In genomic region chr4:141637565-141637964, GRCh38 we compare ENCODE assay signal across 8 cellular contexts. TPM values are rescaled to one million over a fixed set of nuclear protein-coding genes. Genes with fewer than 3 reads are reported as not detected.
DNase-seq lines count a peak whose midpoint lies in the region; ATAC-seq and TF ChIP-seq lines count a peak whose summit lies in the region.

No MANE protein-coding gene starts in this region.

- no peak overlapping the region for H3K23ac ChIP-seq in mesenchymal stem cell (ENCODE audit: low read length in 2 of 2)

- H2BK120ac ChIP-seq in mesenchymal stem cell (ENCODE audit: low read depth, low read length), result no peak overlapping the region

- H3K4me1 ChIP-seq in mesenchymal stem cell (ENCODE audit: control insufficient read depth, insufficient read depth, low read depth, low read length) (peaks cover 8% of the 10 kb centered on the region), mucosa of descending colon (ENCODE audit: low read depth) (peaks cover 11% of the 10 kb centered on the region)

- peak; percentile 16 for ATAC-seq in GM21529 (IDR thresholded peaks at IDR 0.05; ENCODE audit: unreplicated experiment)
- no peak for ATAC-seq in activated T-helper 17 cell treated with anti-CD3 and anti-CD28 coated beads, Interleukin-2, amount 50 U/mL, for 72 hours (replicated peaks)
- ATAC-seq in mucosa of descending colon, result no peak

- H4K8ac ChIP-seq in mesenchymal stem cell (ENCODE audit: low read length), result no peak overlapping the region

- no peak overlapping the region for H2BK5ac ChIP-seq in mesenchymal stem cell (ENCODE audit: low read depth, low read length, poor library complexity, severe bottlenecking)

- TF ChIP-seq CTCF in AG10803 (conservative IDR thresholded peaks at IDR 0.05; ENCODE audit: low read length) (no peak), mucosa of descending colon (IDR thresholded peaks at IDR 0.05) (no peak)

- H3K9me3 Mint-ChIP-seq in activated T-helper 17 cell treated with anti-CD3 and anti-CD28 coated beads, Interleukin-2, amount 50 U/mL, for 72 hours, result no peaks in the 10 kb centered on the region

- peaks cover 4% of the 10 kb centered on the region for H3K79me1 ChIP-seq in mesenchymal stem cell (replicated peaks; ENCODE audit: low read length, poor library complexity, severe bottlenecking)

- WGBS in mesenchymal stem cell, result 64% methylated on average over 1 of the region's 2 CpGs

- H3K4me2 ChIP-seq in mesenchymal stem cell (ENCODE audit: low read length, poor library complexity, severe bottlenecking), result peak overlapping the region; percentile 92

- H3K4me1 Mint-ChIP-seq in activated T-helper 17 cell treated with anti-CD3 and anti-CD28 coated beads, Interleukin-2, amount 50 U/mL, for 72 hours, result peaks cover 11% of the 10 kb centered on the region

- H3K27me3 Mint-ChIP-seq in activated T-helper 17 cell treated with anti-CD3 and anti-CD28 coated beads, Interleukin-2, amount 50 U/mL, for 72 hours, result no peaks in the 10 kb centered on the region

- H4K91ac ChIP-seq in mesenchymal stem cell (ENCODE audit: low read length), result no peak overlapping the region

- H3K36me3 ChIP-seq in mesenchymal stem cell (ENCODE audit: control insufficient read depth in 1 of 2, insufficient read depth in 2 of 2, low read depth in 1 of 2, low read length in 2 of 2) (no peaks in the 10 kb centered on the region), mucosa of descending colon (ENCODE audit: low read depth) (no peaks in the 10 kb centered on the region)

- H3K9me3 ChIP-seq in mesenchymal stem cell (ENCODE audit: control insufficient read depth, low read length) (no peaks in the 10 kb centered on the region), mucosa of descending colon (no peaks in the 10 kb centered on the region)

- H3K18ac ChIP-seq in mesenchymal stem cell (ENCODE audit: low read depth in 1 of 2, low read length in 2 of 2), result no peak overlapping the region

- H3K36me3 Mint-ChIP-seq in activated T-helper 17 cell treated with anti-CD3 and anti-CD28 coated beads, Interleukin-2, amount 50 U/mL, for 72 hours (ENCODE audit: low read depth), result no peaks in the 10 kb centered on the region

- H2AFZ ChIP-seq in mesenchymal stem cell (ENCODE audit: low read depth, low read length), result no peak overlapping the region

- H3K9ac ChIP-seq in mesenchymal stem cell (ENCODE audit: low read length), result no peak overlapping the region

- H3K14ac ChIP-seq in mesenchymal stem cell (ENCODE audit: low read length in 2 of 2), result no peak overlapping the region

- no peak overlapping the region for H3K4ac ChIP-seq in mesenchymal stem cell (ENCODE audit: low read depth in 1 of 2, low read length in 2 of 2)

- H3K27ac ChIP-seq in mesenchymal stem cell (ENCODE audit: low read length, poor library complexity, severe bottlenecking), result no peak overlapping the region

- H3K27me3 ChIP-seq in mesenchymal stem cell (ENCODE audit: control insufficient read depth in 1 of 2, insufficient read depth in 1 of 2, low read length in 2 of 2), result no peaks in the 10 kb centered on the region

- intact Hi-C loops in mucosa of descending colon (cut with DNase I, micrococcal nuclease), result no loop called here

- no peak overlapping the region for H3K27ac Mint-ChIP-seq in activated T-helper 17 cell treated with anti-CD3 and anti-CD28 coated beads, Interleukin-2, amount 50 U/mL, for 72 hours

- H2AK5ac ChIP-seq in mesenchymal stem cell (ENCODE audit: low read length, severe bottlenecking), result no peak overlapping the region

- H2BK12ac ChIP-seq in mesenchymal stem cell (ENCODE audit: low read length in 2 of 2), result no peak overlapping the region

- peak overlapping the region; percentile 84 for H3K4me3 ChIP-seq in AG10803 (ENCODE audit: low read length)
- H3K4me3 ChIP-seq in mesenchymal stem cell (ENCODE audit: insufficient read depth in 1 of 2, low read depth in 1 of 2, low read length in 2 of 2), result peak overlapping the region in 1 of 2 experiments; percentile 91
- no peak overlapping the region for H3K4me3 ChIP-seq in mucosa of descending colon

- no peak for DNase-seq in AG10803 (ENCODE audit: low read depth)
- peak; percentile 37 for DNase-seq in mesenchymal stem cell
- no peak for DNase-seq in 8988T
- no peak for DNase-seq in mucosa of descending colon
- DNase-seq in NCI-H345 treated with DMSO at 0.1 percent for 48 hours (lab: John Stamatoyannopoulos, UW; ENCODE audit: unreplicated experiment), result no peak
- DNase-seq in NCI-H1436 (lab: John Stamatoyannopoulos, UW), result no peak

- peak overlapping the region; percentile 93 for H3K4me3 Mint-ChIP-seq in activated T-helper 17 cell treated with anti-CD3 and anti-CD28 coated beads, Interleukin-2, amount 50 U/mL, for 72 hours

- H2BK15ac ChIP-seq in mesenchymal stem cell (ENCODE audit: low read depth, poor library complexity, severe bottlenecking), result no peak overlapping the region

RNA-seq across cellular contexts. Expression of gene IL15, which starts 1.2 kb away (rescaled TPM):
- total RNA-seq in activated T-helper 17 cell treated with anti-CD3 and anti-CD28 coated beads, Interleukin-2, amount 50 U/mL, for 72 hours, result 1 to 10 TPM; 2.7 to 3.4 TPM
- polyA plus RNA-seq in mesenchymal stem cell (2013, experiment 1 of 2), result 5.3 TPM
- 4.7 TPM for polyA plus RNA-seq in mesenchymal stem cell (2013, experiment 2 of 2)
- total RNA-seq in mucosa of descending colon, result 10 to 100 TPM in 1 of 3 donors, 1 to 10 TPM in 2; 6.7 to 12.4 (median 7.2) TPM
